In genomic region chr11:127670372-127670771, GRCh38 we compare ENCODE assay signal across 17 cellular contexts.
DNase-seq lines count a peak whose midpoint lies in the region; ATAC-seq and TF ChIP-seq lines count a peak whose summit lies in the region.
"Had no signal": no experiment of that assay in that cellular context is flagged by ENCODE, and none has a peak within 500 bp of the region (broad histone marks: within the 10 kb centered on the region; RNA-seq: fewer than 3 reads in every experiment).

No MANE protein-coding gene starts in this region.

- DNase-seq in DND-41 (no peak), GM23338 (ENCODE audit: low spot score) (no peak), NCI-H526 (lab: John Stamatoyannopoulos, UW) (peak; percentile 50 to 72), WERI-Rb-1 (peak; percentile 15), pons (ENCODE audit: low spot score) (no peak), Right ventricle myocardium superior (no peak)
- DNase-seq in stimulated activated CD4-positive, alpha-beta T cell treated with anti-CD3 and anti-CD28 coated beads, Interleukin-4, amount 100 ng/mL, for 24 hours: no peak
- DNase-seq: ACHN, GDM1, NCI-H1092 treated with DMSO at 0.1 percent for 48 hours, NCI-H1694 treated with DMSO at 0.1 percent for 48 hours, RPMI8226, SIG-M5, T-helper 1 cell had no signal

- ATAC-seq in DND-41 (ENCODE audit: insufficient read depth, low read depth) (no peak), GM23338 (no peak), Right ventricle myocardium superior (ENCODE audit: poor library complexity) (no peak)
- ATAC-seq: HCT116, K562 had no signal

- H3K9me2 ChIP-seq in GM23338 (ENCODE audit: insufficient read depth): peaks cover 12% of the 10 kb centered on the region

- TF ChIP-seq CTCF in DND-41 (IDR thresholded peaks at IDR 0.05; ENCODE audit: borderline replicate concordance, extremely low read depth, low read length, poor library complexity, severe bottlenecking) (no peak), GM23338 (conservative IDR thresholded peaks at IDR 0.05; ENCODE audit: low read depth in 2 of 2) (no peak), WERI-Rb-1 (IDR thresholded peaks at IDR 0.05; ENCODE audit: low read depth, low read length) (no peak)

- H3K36me3 ChIP-seq in DND-41 (ENCODE audit: insufficient read depth, low read length) (no peaks in the 10 kb centered on the region), GM23338 (ENCODE audit: insufficient read depth) (no peaks in the 10 kb centered on the region; the same call in 1 of the 2 replicates), WERI-Rb-1 (no peaks in the 10 kb centered on the region)

- H3K27ac Mint-ChIP-seq in GM23338: no peak overlapping the region

- H3F3A ChIP-seq in GM23338 (replicated peaks; ENCODE audit: low read depth): no peaks in the 10 kb centered on the region

- H3K9me3 Mint-ChIP-seq in GM23338: peaks cover 10% of the 10 kb centered on the region; the same call in 2 of the 3 replicates

- H3K4me3 Mint-ChIP-seq in GM23338: no peak overlapping the region

- no peak overlapping the region for H3K9ac ChIP-seq in DND-41 (ENCODE audit: low read depth, low read length)

- H3K4me1 Mint-ChIP-seq in GM23338: peaks cover 4% of the 10 kb centered on the region; the same call in 2 of the 3 replicates

- peaks cover 2% of the 10 kb centered on the region for H3K27me3 Mint-ChIP-seq in GM23338 (ENCODE audit: insufficient read depth, low read depth, poor library complexity)

- H3K36me3 Mint-ChIP-seq in GM23338 (ENCODE audit: low read depth): peaks cover 5% of the 10 kb centered on the region; the same call in 2 of the 3 replicates

- no peaks in the 10 kb centered on the region for H3K9me3 ChIP-seq in DND-41 (ENCODE audit: insufficient read depth, low read length, severe bottlenecking)
- peaks cover 5% of the 10 kb centered on the region for H3K9me3 ChIP-seq in WERI-Rb-1 (ENCODE audit: severe bottlenecking)

- H3K4me2 ChIP-seq in DND-41 (ENCODE audit: insufficient read depth, low read length) (no peak overlapping the region), GM23338 (no peak overlapping the region)

- H3K27me3 ChIP-seq in DND-41 (ENCODE audit: insufficient read depth, low read length, poor library complexity) (no peaks in the 10 kb centered on the region), GM23338 (ENCODE audit: insufficient read depth) (no peaks in the 10 kb centered on the region), WERI-Rb-1 (ENCODE audit: insufficient read depth, low read depth, severe bottlenecking) (no peaks in the 10 kb centered on the region)

- no peaks in the 10 kb centered on the region for H3K4me1 ChIP-seq in DND-41 (ENCODE audit: insufficient read depth, low read length)
- no peaks in the 10 kb centered on the region; the same call in 1 of the 2 replicates for H3K4me1 ChIP-seq in GM23338 (ENCODE audit: insufficient read depth)

- H4K20me1 ChIP-seq in DND-41 (ENCODE audit: insufficient read depth, low read length) (no peaks in the 10 kb centered on the region), GM23338 (replicated peaks; ENCODE audit: insufficient read depth) (no peaks in the 10 kb centered on the region)

- H2AFZ ChIP-seq in DND-41 (ENCODE audit: low read depth, low read length) (0 out of 2 replicates have a peak overlapping the region, but pooled peaks have one; percentile 0), GM23338 (peak overlapping the region; percentile 43; the same call in 1 of the 2 replicates)

- H3K79me2 ChIP-seq in DND-41 (ENCODE audit: insufficient read depth, low read length): no peaks in the 10 kb centered on the region
- no peaks in the 10 kb centered on the region for H3K79me2 ChIP-seq in GM23338 (replicated peaks; ENCODE audit: insufficient read depth)

- H3K4me3 ChIP-seq in DND-41 (ENCODE audit: low read depth in 1 of 2, low read length in 2 of 2) (no peak overlapping the region), GM23338 (no peak overlapping the region), WERI-Rb-1 (ENCODE audit: low read depth, low read length) (no peak overlapping the region)
- H3K4me3 ChIP-seq: K562 had no signal

- intact Hi-C loops in Right ventricle myocardium superior (cut with DNase I): no loop called here

- H3K27ac ChIP-seq in DND-41 (ENCODE audit: low read length) (no peak overlapping the region), GM23338 (ENCODE audit: low read depth) (no peak overlapping the region), WERI-Rb-1 (no peak overlapping the region)
- H3K27ac ChIP-seq: C4-2B had no signal

TF ChIP-seq in GM23338, 12 proteins besides CTCF, POLR2A, EP300 and RAD21:
- TF ChIP-seq NANOG (IDR thresholded peaks at IDR 0.05; ENCODE audit: borderline replicate concordance): no peak

Comparison
In these comparisons a context has a peak if more than half of its experiments do, and no peak if none do; other contexts are left out.
1. DNase-seq: peak in NCI-H526 (2 of 2) and WERI-Rb-1 (single experiment); none in DND-41 (single experiment), GM23338 (single experiment), pons (single experiment), Right ventricle myocardium superior (single experiment) and stimulated activated CD4-positive, alpha-beta T cell treated with anti-CD3 and anti-CD28 coated beads, Interleukin-4, amount 100 ng/mL, for 24 hours (single experiment).